In genomic region chr4:108426493-108426892, GRCh38 we compare ENCODE assay signal across 1 cellular context.
TF ChIP-seq lines count a peak whose summit lies in the region.

No MANE protein-coding gene starts in this region.

TF ChIP-seq in SK-N-SH treated with all-trans-retinoic acid at 6 μM for 48 hours, 23 proteins besides CTCF, POLR2A, EP300 and RAD21 (continued from another document):
- TF ChIP-seq PATZ1 (CRISPR knock-in tag; IDR thresholded peaks at IDR 0.05; ENCODE audit: borderline replicate concordance) (no peak), ZFP30 (CRISPR knock-in tag; IDR thresholded peaks at IDR 0.05) (no peak), SNAI2 (CRISPR knock-in tag; IDR thresholded peaks at IDR 0.05) (no peak), POU6F1 (CRISPR knock-in tag; IDR thresholded peaks at IDR 0.05; ENCODE audit: borderline replicate concordance, low read depth) (no peak), ZNF565 (CRISPR knock-in tag; conservative IDR thresholded peaks at IDR 0.05; ENCODE audit: low read depth) (no peak), TOX (CRISPR knock-in tag; IDR thresholded peaks at IDR 0.05; ENCODE audit: borderline replicate concordance) (no peak), PPARA (CRISPR knock-in tag; IDR thresholded peaks at IDR 0.05; ENCODE audit: borderline replicate concordance) (no peak), ZNF70 (CRISPR knock-in tag; IDR thresholded peaks at IDR 0.05) (no peak)
